Comparison of ENCODE assay signal across 34 cellular contexts in genomic region chr5:45680950-45681349, GRCh38. TPM values are rescaled to one million over a fixed set of nuclear protein-coding genes. Genes with fewer than 3 reads are reported as not detected.
"Had no signal": no experiment of that assay in that cellular context is flagged by ENCODE, and none has a peak within 500 bp of the region (broad histone marks: within the 10 kb centered on the region; RNA-seq: fewer than 3 reads in every experiment).

No MANE protein-coding gene starts in this region.

- DNase-seq: activated CD4-positive, alpha-beta T cell treated with anti-CD3 and anti-CD28 coated beads, Interleukin-2, amount 10 ng/mL, durations not matched to agents 7 days and 5 days; activated CD4-positive, alpha-beta T cell treated with anti-CD3 and anti-CD28 coated beads, Interleukin-2, amount 50 U/mL, for 48 hours; activated CD8-positive, alpha-beta memory T cell treated with anti-CD3 and anti-CD28 coated beads, Interleukin-2, amount 50 U/mL, for 4 hours; activated effector memory CD4-positive, alpha-beta T cell treated with Interleukin-2 at 50 U/mL for 16 hours; activated naive CD4-positive, alpha-beta T cell treated with anti-CD3 and anti-CD28 coated beads, Interleukin-2, amount 10 ng/mL, durations not matched to agents 7 days and 5 days; activated naive CD8-positive, alpha-beta T cell treated with anti-CD3 and anti-CD28 coated beads, Interleukin-2, amount 50 U/mL, for 24 hours; activated T-cell treated with anti-CD3 and anti-CD28 coated beads, Interleukin-2, amount 50 U/mL, for 48 hours; Karpas-422; KBM-7; NCI-H1105; NCI-H1417 treated with DMSO at 0.1 percent for 48 hours; NCI-H187 treated with DMSO at 0.1 percent for 48 hours; NCI-H2081; NCI-H226; NCI-H446 treated with DMSO at 0.1 percent for 48 hours; NCI-H524; NCI-H69; NK-92 treated with Interleukin-12 subunit alpha and Interleukin-12 subunit beta, amount 100 ng/mL, for 24 hours; PC-9; SIG-M5; SW 1271; T-helper 1 cell; T-helper 2 cell; T-helper 9 cell had no signal

- H3K27ac ChIP-seq: ascending aorta, cardiac muscle cell, PC-9, RWPE1, VCaP had no signal

- H3K27ac Mint-ChIP-seq: activated CD4-positive, alpha-beta T cell treated with anti-CD3 and anti-CD28 coated beads, Interleukin-2, amount 10 ng/mL, durations not matched to agents 7 days and 5 days; activated naive CD4-positive, alpha-beta T cell treated with anti-CD3 and anti-CD28 coated beads, Interleukin-2, amount 10 ng/mL, durations not matched to agents 7 days and 5 days; activated naive CD8-positive, alpha-beta T cell; activated naive CD8-positive, alpha-beta T cell treated with anti-CD3 and anti-CD28 coated beads, Interleukin-2, amount 50 U/mL, for 24 hours had no signal

- H3K36me3 ChIP-seq: ascending aorta, cardiac muscle cell had no signal

- H3K4me2 ChIP-seq: PC-9 had no signal

- H3K27me3 ChIP-seq: ascending aorta, cardiac muscle cell had no signal

- H3K4me3 Mint-ChIP-seq: activated CD4-positive, alpha-beta T cell treated with anti-CD3 and anti-CD28 coated beads, Interleukin-2, amount 10 ng/mL, durations not matched to agents 7 days and 5 days; activated naive CD4-positive, alpha-beta T cell treated with anti-CD3 and anti-CD28 coated beads, Interleukin-2, amount 10 ng/mL, durations not matched to agents 7 days and 5 days; activated naive CD8-positive, alpha-beta T cell; activated naive CD8-positive, alpha-beta T cell treated with anti-CD3 and anti-CD28 coated beads, Interleukin-2, amount 50 U/mL, for 24 hours; central memory CD8-positive, alpha-beta T cell had no signal

- H3K4me1 Mint-ChIP-seq: activated CD4-positive, alpha-beta T cell treated with anti-CD3 and anti-CD28 coated beads, Interleukin-2, amount 10 ng/mL, durations not matched to agents 7 days and 5 days; activated naive CD4-positive, alpha-beta T cell treated with anti-CD3 and anti-CD28 coated beads, Interleukin-2, amount 10 ng/mL, durations not matched to agents 7 days and 5 days; activated naive CD8-positive, alpha-beta T cell treated with anti-CD3 and anti-CD28 coated beads, Interleukin-2, amount 50 U/mL, for 24 hours; central memory CD8-positive, alpha-beta T cell had no signal

- H3K9me3 Mint-ChIP-seq: activated CD4-positive, alpha-beta T cell treated with anti-CD3 and anti-CD28 coated beads, Interleukin-2, amount 10 ng/mL, durations not matched to agents 7 days and 5 days had no signal

- H3K9me3 ChIP-seq: ascending aorta had no signal

- H3K27me3 Mint-ChIP-seq: activated CD4-positive, alpha-beta T cell treated with anti-CD3 and anti-CD28 coated beads, Interleukin-2, amount 10 ng/mL, durations not matched to agents 7 days and 5 days; activated naive CD4-positive, alpha-beta T cell treated with anti-CD3 and anti-CD28 coated beads, Interleukin-2, amount 10 ng/mL, durations not matched to agents 7 days and 5 days; activated naive CD8-positive, alpha-beta T cell; activated naive CD8-positive, alpha-beta T cell treated with anti-CD3 and anti-CD28 coated beads, Interleukin-2, amount 50 U/mL, for 24 hours; central memory CD8-positive, alpha-beta T cell had no signal

- H2AFZ ChIP-seq: PC-9 had no signal

- H3K36me3 Mint-ChIP-seq: activated naive CD4-positive, alpha-beta T cell treated with anti-CD3 and anti-CD28 coated beads, Interleukin-2, amount 10 ng/mL, durations not matched to agents 7 days and 5 days; activated naive CD8-positive, alpha-beta T cell had no signal

- H3K4me3 ChIP-seq: ascending aorta, cardiac muscle cell, PC-9 had no signal

- H3K4me1 ChIP-seq: ascending aorta had no signal

RNA-seq across cellular contexts. Expression of gene HCN1, which starts 15.2 kb away (rescaled TPM):
- total RNA-seq: activated CD4-positive, alpha-beta T cell treated with anti-CD3 and anti-CD28 coated beads, Interleukin-2, amount 10 ng/mL, durations not matched to agents 7 days and 5 days; ascending aorta; chondrocyte; MCF 10A; OCI-LY7; PC-9; Right ventricle myocardium inferior had no signal
